In genomic region chr9:34484678-34485077, GRCh38 we compare ENCODE assay signal across 26 cellular contexts. TPM values are rescaled to one million over a fixed set of nuclear protein-coding genes. Genes with fewer than 3 reads are reported as not detected.
DNase-seq lines count a peak whose midpoint lies in the region; ATAC-seq and TF ChIP-seq lines count a peak whose summit lies in the region.
"Had no signal": no experiment of that assay in that cellular context is flagged by ENCODE, and none has a peak within 500 bp of the region (broad histone marks: within the 10 kb centered on the region; RNA-seq: fewer than 3 reads in every experiment).

No MANE protein-coding gene starts in this region.

- H2AFZ ChIP-seq in PC-3 (ENCODE audit: low read length): no peak overlapping the region

- DNase-seq in ELF-1 (ENCODE audit: low read depth, low spot score) (peak; percentile 87), PC-3 (peak; percentile 43), islet precursor cell (peak; percentile 90), AG08395 (ENCODE audit: low spot score) (no peak), NCI-H2171 treated with DMSO at 0.1 percent for 48 hours (lab: John Stamatoyannopoulos, UW) (no peak)
- DNase-seq in stimulated activated CD4-positive, alpha-beta T cell treated with anti-CD3 and anti-CD28 coated beads, Interleukin-4, amount 100 ng/mL, for 4 hours: no peak
- DNase-seq in stimulated activated naive CD4-positive, alpha-beta T cell treated with Interleukin-2 at 50 U/mL for 16 hours (lab: John Stamatoyannopoulos, UW): no peak
- DNase-seq: C1 segment of cervical spinal cord; CD4-positive, alpha-beta memory T cell; COR-L47; DMS 273 treated with DMSO at 0.1 percent for 48 hours; NCI-H2029; NCI-H446 treated with DMSO at 0.1 percent for 48 hours; NCI-H69; Peyer's patch; SHP77 treated with DMSO at 0.1 percent for 48 hours; SK-N-SH; SW 1271 had no signal

- H3K4me3 ChIP-seq in PC-3 (ENCODE audit: low read length): no peak overlapping the region
- H3K4me3 ChIP-seq: A549, K562, Peyer's patch had no signal

- no peak overlapping the region for H3K4me2 ChIP-seq in PC-3 (ENCODE audit: low read length)
- H3K4me2 ChIP-seq: A549, SK-N-SH had no signal

- H3K4me1 ChIP-seq in PC-3 (ENCODE audit: insufficient read depth, low read length): no peaks in the 10 kb centered on the region
- H3K4me1 ChIP-seq: A549, Peyer's patch had no signal

- CTCF ChIA-PET in PC-3 (lab: Charles Lee): no interaction called here

- POLR2A ChIA-PET in PC-3 (lab: Charles Lee; ENCODE audit: unreplicated experiment): no interaction called here

- no peaks in the 10 kb centered on the region for H4K20me1 ChIP-seq in PC-3 (ENCODE audit: low read length)

- no peak for ATAC-seq in PC-3
- ATAC-seq: A549, HepG2, K562 had no signal

- H3K9me2 ChIP-seq in PC-3 (replicated peaks; ENCODE audit: low read length): no peaks in the 10 kb centered on the region
- H3K9me2 ChIP-seq: SK-N-SH had no signal

- no peaks in the 10 kb centered on the region for H3K9me3 ChIP-seq in PC-3 (ENCODE audit: low read length)
- H3K9me3 ChIP-seq: A549, Peyer's patch, SK-N-SH had no signal

- TF ChIP-seq CTCF in 22Rv1 (IDR thresholded peaks at IDR 0.05) (no peak), PC-3 (conservative IDR thresholded peaks at IDR 0.05; ENCODE audit: low read depth, low read length) (no peak)

- no peaks in the 10 kb centered on the region for H3K36me3 ChIP-seq in PC-3 (ENCODE audit: low read depth, low read length)
- H3K36me3 ChIP-seq: Peyer's patch had no signal

- H3K79me2 ChIP-seq in PC-3 (ENCODE audit: low read length): no peaks in the 10 kb centered on the region

- no peaks in the 10 kb centered on the region for H3F3A ChIP-seq in PC-3 (ENCODE audit: low read length, unreplicated experiment)

- intact Hi-C loops in PC-3 (cut with micrococcal nuclease): no loop called here

- H3K27me3 ChIP-seq in PC-3 (ENCODE audit: low read length): peaks cover 12% of the 10 kb centered on the region
- H3K27me3 ChIP-seq: Peyer's patch had no signal

- peak overlapping the region; percentile 46 for H3K27ac ChIP-seq in 22Rv1
- H3K27ac ChIP-seq in PC-3 (ENCODE audit: low read length): no peak overlapping the region
- H3K27ac ChIP-seq: A549, Peyer's patch had no signal

- no TSS peak for BruUV-seq in PC-3 (replicated peaks; lab: Mats Ljungman, UMichigan)

- no peak overlapping the region for H3K9ac ChIP-seq in PC-3 (ENCODE audit: low read length)
- H3K9ac ChIP-seq: SK-N-SH had no signal

RNA-seq across cellular contexts. Expression of gene DNAI1, which starts 26.1 kb away (rescaled TPM):
- not detected in 2 replicates for total RNA-seq in PC-3 (2014; rRNA removed)
- total RNA-seq: CD4-positive, alpha-beta memory T cell; G401; HepG2; HT1080; K562; LHCN-M2; MCF 10A; Peyer's patch had no signal

RNA-seq across cellular contexts. Expression of gene FAM219A, which starts 26.3 kb away (rescaled TPM):
- total RNA-seq in PC-3 (2014; rRNA removed): 15.2 and 17.1 TPM in 2 replicates

RNA-seq across cellular contexts. Expression of gene ENHO, which starts 38.1 kb away (rescaled TPM):
- total RNA-seq in PC-3 (2014; rRNA removed): 1.3 and 2.0 TPM in 2 replicates
- total RNA-seq: CD4-positive, alpha-beta memory T cell; MCF 10A had no signal

Comparison
In these comparisons a context has a peak if more than half of its experiments do, and no peak if none do; other contexts are left out.
1. DNase-seq: peak in ELF-1 (single experiment), PC-3 (single experiment) and islet precursor cell (single experiment); none in stimulated activated CD4-positive, alpha-beta T cell treated with anti-CD3 and anti-CD28 coated beads, Interleukin-4, amount 100 ng/mL, for 4 hours (0 of 2), AG08395 (single experiment), NCI-H2171 treated with DMSO at 0.1 percent for 48 hours (single experiment) and stimulated activated naive CD4-positive, alpha-beta T cell treated with Interleukin-2 at 50 U/mL for 16 hours (single experiment).